Comparison of ENCODE assay signal across 8 cellular contexts in genomic region chr21:15483138-15483780, GRCh38.
DNase-seq lines count a peak whose midpoint lies in the region; ATAC-seq, FAIRE-seq and TF ChIP-seq lines count a peak whose summit lies in the region.

No MANE protein-coding gene starts in this region.

- H3K36me3 ChIP-seq in astrocyte (ENCODE audit: insufficient read depth, low read length) = no peaks in the 10 kb centered on the region
- no peaks in the 10 kb centered on the region for H3K36me3 ChIP-seq in hepatocyte (replicated peaks; ENCODE audit: insufficient read depth, low read depth)

- no peak overlapping the region for H3K4me3 ChIP-seq in astrocyte (ENCODE audit: insufficient read depth, low read depth, low read length)
- no peak overlapping the region for H3K4me3 ChIP-seq in hepatocyte
- no peak overlapping the region for H3K4me3 ChIP-seq in skeletal muscle cell (ENCODE audit: low read depth, low read length)

- peak overlapping the region; percentile 28 for H2AFZ ChIP-seq in astrocyte (ENCODE audit: low read depth, low read length)
- H2AFZ ChIP-seq in hepatocyte = no peak overlapping the region

- H3K27me3 Mint-ChIP-seq in astrocyte (ENCODE audit: low read depth, unreplicated experiment) = no peaks in the 10 kb centered on the region

- H3K4me1 ChIP-seq in astrocyte (ENCODE audit: insufficient read depth, low read length) (no peaks in the 10 kb centered on the region), hepatocyte (ENCODE audit: insufficient read depth) (no peaks in the 10 kb centered on the region)

- no peaks in the 10 kb centered on the region for H3K79me2 ChIP-seq in astrocyte (ENCODE audit: insufficient read depth, low read length)
- no peaks in the 10 kb centered on the region for H3K79me2 ChIP-seq in hepatocyte

- H3K4me2 ChIP-seq in astrocyte (ENCODE audit: low read length) (no peak overlapping the region), hepatocyte (no peak overlapping the region)

- DNase-seq in activated gamma-delta T cell treated with Interleukin-2 at 50 U/mL for 16 hours (peak; percentile 77), activated gamma-delta T cell (lab: John Stamatoyannopoulos, UW) (no peak), NCI-H1417 treated with DMSO at 0.1 percent for 48 hours (lab: John Stamatoyannopoulos, UW) (peak; percentile 42), T-helper 9 cell (peak; percentile 66), astrocyte (ENCODE audit: low read depth) (peak; percentile 71), hepatocyte (ENCODE audit: low spot score) (peak; percentile 93), skeletal muscle cell (ENCODE audit: low read depth) (peak; percentile 65)

- ATAC-seq in HG02852 (IDR thresholded peaks at IDR 0.05; ENCODE audit: unreplicated experiment) = peak; percentile 98

- no peak overlapping the region for H3K27ac ChIP-seq in astrocyte (ENCODE audit: low read depth, low read length)
- no peak overlapping the region for H3K27ac ChIP-seq in hepatocyte

- H3K4me3 Mint-ChIP-seq in astrocyte (ENCODE audit: unreplicated experiment) = no peak overlapping the region

- H3K27me3 ChIP-seq in astrocyte (ENCODE audit: insufficient read depth, low read length) = no peaks in the 10 kb centered on the region
- no peaks in the 10 kb centered on the region for H3K27me3 ChIP-seq in hepatocyte

- FAIRE-seq in astrocyte (lab: Jason Lieb, UNC) = peak; percentile 84

- no peaks in the 10 kb centered on the region for H3K9me3 ChIP-seq in astrocyte (ENCODE audit: insufficient read depth, low read depth, low read length)
- H3K9me3 ChIP-seq in hepatocyte (ENCODE audit: low read depth) = no peaks in the 10 kb centered on the region

- H3K9ac ChIP-seq in astrocyte (ENCODE audit: low read length) = no peak overlapping the region

- no peaks in the 10 kb centered on the region for H3K9me2 ChIP-seq in hepatocyte (replicated peaks; ENCODE audit: insufficient read depth)

- H3K27ac Mint-ChIP-seq in astrocyte (ENCODE audit: unreplicated experiment) = no peak overlapping the region

- peaks cover 2% of the 10 kb centered on the region for H3K4me1 Mint-ChIP-seq in astrocyte (ENCODE audit: low read depth, unreplicated experiment)

- TF ChIP-seq CTCF in astrocyte (IDR thresholded peaks at IDR 0.05; ENCODE audit: insufficient read depth, low read depth, low read length) (peak; percentile 89), hepatocyte (IDR thresholded peaks at IDR 0.05; ENCODE audit: poor library complexity) (peak; percentile 90)

- WGBS in hepatocyte (ENCODE audit: low lambda C conversion rate, missing lambda C conversion rate) = 16% methylated on average over 8 of the region's 8 CpGs

- H3K36me3 Mint-ChIP-seq in astrocyte (ENCODE audit: low read depth, unreplicated experiment) = no peaks in the 10 kb centered on the region

- no peaks in the 10 kb centered on the region for H3K9me3 Mint-ChIP-seq in astrocyte (ENCODE audit: unreplicated experiment)

- H4K20me1 ChIP-seq in astrocyte (ENCODE audit: insufficient read depth, low read length) (no peaks in the 10 kb centered on the region), hepatocyte (ENCODE audit: insufficient read depth, poor library complexity, severe bottlenecking) (no peaks in the 10 kb centered on the region)
